In the genomic region with DNA sequence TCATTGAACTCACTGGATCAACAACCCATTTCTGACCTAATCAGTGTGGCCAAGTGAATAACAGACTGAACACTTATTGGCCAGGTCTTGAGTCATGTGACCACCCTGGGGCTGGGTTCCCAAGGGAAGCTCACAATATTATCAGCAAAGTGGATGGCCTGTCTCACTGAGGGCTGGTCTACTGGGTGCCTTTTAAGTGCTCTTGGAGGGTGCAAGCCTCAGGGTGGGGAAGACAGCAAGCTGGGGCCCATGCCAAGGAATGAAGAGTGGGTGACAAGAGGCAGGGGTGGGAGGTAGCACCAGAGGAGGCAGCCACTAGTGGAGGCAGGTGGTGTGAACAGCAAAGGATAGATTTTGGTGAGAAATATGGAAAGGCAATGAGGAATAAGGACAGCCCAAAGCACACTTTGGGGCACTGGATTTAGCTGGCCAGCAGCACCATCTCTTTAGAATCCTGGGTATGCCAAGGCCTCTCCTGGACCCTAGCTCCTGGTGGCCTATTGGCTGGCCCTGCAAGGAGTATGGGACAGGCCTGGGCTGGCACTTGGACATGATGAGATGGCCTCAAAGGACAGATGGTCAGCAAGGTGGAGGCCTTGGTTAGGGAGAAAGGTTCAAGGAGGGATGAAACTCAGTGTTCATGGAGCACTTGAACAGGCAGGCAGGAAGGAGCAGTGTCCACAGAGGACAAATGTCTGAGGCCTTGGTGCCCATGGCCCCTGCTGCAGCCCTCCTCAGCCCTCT, we compare ENCODE assay signal across 12 cellular contexts. TPM values are rescaled to one million over a fixed set of nuclear protein-coding genes. Genes with fewer than 3 reads are reported as not detected.
DNase-seq lines count a peak whose midpoint lies in the region; ATAC-seq, FAIRE-seq and TF ChIP-seq lines count a peak whose summit lies in the region.
"Had no signal": no experiment of that assay in that cellular context is flagged by ENCODE, and none has a peak within 500 bp of the region (broad histone marks: within the 10 kb centered on the region; RNA-seq: fewer than 3 reads in every experiment).

No MANE protein-coding gene starts in this region.

- no peak; a peak in 1 of 4 replicates for TF ChIP-seq POLR2A in HepG2 (IDR thresholded peaks at IDR 0.05; ENCODE audit: insufficient read depth in 1 of 2, low read depth in 2 of 2, low read length in 2 of 2)
- TF ChIP-seq POLR2A in right lobe of liver (IDR thresholded peaks at IDR 0.05): no peak

- H3K36me3 ChIP-seq in HepG2 (replicated peaks in 1 of 2; ENCODE audit: control insufficient read depth in 1 of 2, insufficient read depth in 2 of 2, low read length in 2 of 2): no peaks in the 10 kb centered on the region
- H3K36me3 ChIP-seq in right lobe of liver: no peaks in the 10 kb centered on the region
- H3K36me3 ChIP-seq: suprapubic skin had no signal

- H3K36me3 Mint-ChIP-seq in activated CD4-positive, alpha-beta memory T cell treated with anti-CD3 and anti-CD28 coated beads, Interleukin-2, amount 10 ng/mL, durations not matched to agents 7 days and 5 days (ENCODE audit: low read depth): peaks cover 19% of the 10 kb centered on the region

- no peak for FAIRE-seq in HepG2 (lab: Jason Lieb, UNC)
- FAIRE-seq: endometrium had no signal

- no peak overlapping the region for H3K4me3 ChIP-seq in HepG2 (replicated peaks in 1 of 3; ENCODE audit: insufficient read depth in 1 of 3, low read depth in 2 of 3, low read length in 3 of 3)
- no peak overlapping the region for H3K4me3 ChIP-seq in right lobe of liver
- no peak overlapping the region for H3K4me3 ChIP-seq in foreskin fibroblast (ENCODE audit: low read depth in 1 of 2, low read length in 2 of 2)
- H3K4me3 ChIP-seq: suprapubic skin had no signal

- CTCF ChIA-PET in HepG2 (lab: Yijun Ruan, JAX; ENCODE audit: low intra/inter-chr PET ratio, low total read pairs): no interaction called here
- CTCF ChIA-PET in activated CD4-positive, alpha-beta memory T cell treated with anti-CD3 and anti-CD28 coated beads, Interleukin-2, amount 10 ng/mL, durations not matched to agents 7 days and 5 days (lab: Charles Lee): interaction anchor here (1.0 to 1.6 kb wide), 3 partner anchors 8 to 342 kb away, joined by 3 to 4 read pairs (median 4); no protein-coding TSS in a partner anchor
- CTCF ChIA-PET in HEK293T (lab: Yijun Ruan, JAX): no interaction called here

- no TSS peak for BruUV-seq in HepG2 (replicated peaks; lab: Mats Ljungman, UMichigan)

- peaks cover 41% of the 10 kb centered on the region for H3K4me1 Mint-ChIP-seq in activated CD4-positive, alpha-beta memory T cell treated with anti-CD3 and anti-CD28 coated beads, Interleukin-2, amount 10 ng/mL, durations not matched to agents 7 days and 5 days

- H3K27ac Mint-ChIP-seq in activated CD4-positive, alpha-beta memory T cell treated with anti-CD3 and anti-CD28 coated beads, Interleukin-2, amount 10 ng/mL, durations not matched to agents 7 days and 5 days: peak overlapping the region; percentile 0

- no peak; the same call in 2 of the 3 replicates for ATAC-seq in HepG2
- ATAC-seq in right lobe of liver: no peak

- H3K9me3 ChIP-seq in HepG2 (ENCODE audit: low read length) (no peaks in the 10 kb centered on the region), right lobe of liver (no peaks in the 10 kb centered on the region)
- H3K9me3 ChIP-seq: suprapubic skin had no signal

- TF ChIP-seq RAD21 in HepG2 (CRISPR knock-in tag; IDR thresholded peaks at IDR 0.05): no peak

- H3K79me2 ChIP-seq in HepG2 (ENCODE audit: insufficient read depth, low read length): peaks cover 5% of the 10 kb centered on the region

- no peaks in the 10 kb centered on the region for H3K27me3 Mint-ChIP-seq in activated CD4-positive, alpha-beta memory T cell treated with anti-CD3 and anti-CD28 coated beads, Interleukin-2, amount 10 ng/mL, durations not matched to agents 7 days and 5 days

- POLR2A ChIA-PET in HepG2 (lab: Yijun Ruan, JAX) (interaction anchor here (1.2 to 2.1 kb wide), 2 partner anchors 11 to 129 kb away, joined by 3 to 6 read pairs; a partner anchor contains a TSS), HEK293T (lab: Yijun Ruan, JAX) (interaction anchor here (0.8 to 5.3 kb wide), 5 partner anchors 10 to 64 kb away, joined by 3 to 60 read pairs (median 5); a partner anchor contains a TSS)
- POLR2A ChIA-PET in activated CD4-positive, alpha-beta memory T cell treated with anti-CD3 and anti-CD28 coated beads, Interleukin-2, amount 10 ng/mL, durations not matched to agents 7 days and 5 days (lab: Charles Lee): interaction anchor here (0.6 to 8.4 kb wide), 14 partner anchors 12 to 581 kb away, joined by 3 to 197 read pairs (median 4); a partner anchor contains a TSS

- TF ChIP-seq EP300 in HepG2 (IDR thresholded peaks at IDR 0.05; ENCODE audit: low read depth in 2 of 2, low read length in 2 of 2): no peak
- TF ChIP-seq EP300 in HepG2 (CRISPR knock-in tag; IDR thresholded peaks at IDR 0.05; ENCODE audit: borderline replicate concordance): no peak

- H3K9me3 Mint-ChIP-seq in activated CD4-positive, alpha-beta memory T cell treated with anti-CD3 and anti-CD28 coated beads, Interleukin-2, amount 10 ng/mL, durations not matched to agents 7 days and 5 days: no peaks in the 10 kb centered on the region

- TF ChIP-seq CTCF in HepG2 (CRISPR knock-in tag; IDR thresholded peaks at IDR 0.05): no peak
- no peak for TF ChIP-seq CTCF in right lobe of liver (IDR thresholded peaks at IDR 0.05)
- TF ChIP-seq CTCF in foreskin fibroblast (IDR thresholded peaks at IDR 0.05; ENCODE audit: low read depth, low read length): no peak

- no peak overlapping the region for H2AFZ ChIP-seq in HepG2 (ENCODE audit: low read length)

- H4K20me1 ChIP-seq in HepG2 (ENCODE audit: insufficient read depth, low read length): peaks cover 8% of the 10 kb centered on the region; the same call in 1 of the 2 replicates

- peak overlapping the region; percentile 1 for H3K4me3 Mint-ChIP-seq in activated CD4-positive, alpha-beta memory T cell treated with anti-CD3 and anti-CD28 coated beads, Interleukin-2, amount 10 ng/mL, durations not matched to agents 7 days and 5 days

- DNase-seq in HepG2 (ENCODE audit: low spot score) (no peak), right lobe of liver (no peak), islet precursor cell (peak; percentile 50), HEK293T (ENCODE audit: extremely low spot score) (no peak), SHP77 (lab: John Stamatoyannopoulos, UW) (no peak), foreskin melanocyte (no peak), foreskin fibroblast (no peak)
- DNase-seq in activated CD4-positive, alpha-beta memory T cell treated with anti-CD3 and anti-CD28 coated beads, Interleukin-2, amount 10 ng/mL, durations not matched to agents 7 days and 5 days: no peak
- DNase-seq: activated effector memory CD4-positive, alpha-beta T cell treated with anti-CD3 and anti-CD28 coated beads, Interleukin-2, amount 50 U/mL, for 16 hours; NCI-H1105 had no signal

- H3K4me2 ChIP-seq in HepG2 (ENCODE audit: low read depth, low read length): no peak overlapping the region

- H3K27ac ChIP-seq in HepG2 (ENCODE audit: extremely low read length, insufficient read depth, low read length) (no peak overlapping the region), right lobe of liver (peak overlapping the region in 1 of 3 donors; percentile 94)
- H3K27ac ChIP-seq: suprapubic skin had no signal

- H3K27me3 ChIP-seq in HepG2 (ENCODE audit: control insufficient read depth in 1 of 2, insufficient read depth in 2 of 2, low read length in 2 of 2): no peaks in the 10 kb centered on the region; a peak in 1 of 5 replicates
- no peaks in the 10 kb centered on the region for H3K27me3 ChIP-seq in right lobe of liver
- H3K27me3 ChIP-seq: suprapubic skin had no signal

- in situ Hi-C loops in HepG2 (cut with HindIII; ENCODE audit: extremely low pct_ligation_motif_present, low pct_unique_long_range_greater_than_20kb): no loop called here

- H3K9ac ChIP-seq in HepG2 (ENCODE audit: insufficient read depth, low read depth, low read length): no peak overlapping the region

- intact Hi-C loops in HepG2 (cut with micrococcal nuclease; ENCODE audit: unreplicated experiment) (no loop called here), right lobe of liver (cut with DNase I) (no loop called here)

- H3K4me1 ChIP-seq in HepG2 (ENCODE audit: insufficient read depth, low read length): peaks cover 50% of the 10 kb centered on the region
- peaks cover 0 to 20% (median 6%) of the 10 kb centered on the region in 4 donors for H3K4me1 ChIP-seq in right lobe of liver

TF ChIP-seq in HepG2, 621 proteins besides CTCF, POLR2A, EP300 and RAD21 (continues in another document):
- peak; percentile 28; the same call in 1 of the 2 replicates for TF ChIP-seq RAD51 (IDR thresholded peaks at IDR 0.05; ENCODE audit: borderline replicate concordance)

TF ChIP-seq in HEK293T, 16 proteins besides CTCF, POLR2A, EP300 and RAD21 (continues in another document):
- TF ChIP-seq BHLHE40 (IDR thresholded peaks at IDR 0.05; ENCODE audit: borderline replicate concordance): no peak

RNA-seq across cellular contexts. Expression of a gene that starts 34.2 kb away (rescaled TPM):
- total RNA-seq in HepG2 (2016; rRNA removed; fragmentation: Illumina TruSeq; extraction: Trizol) (37.5 and 52.4 TPM in 2 replicates), right lobe of liver (10 to 100 TPM; 17.4 to 36.9 (median 20.1) TPM)
- total RNA-seq in HepG2 (2016; cell fraction: cytosol; rRNA removed; fragmentation: Illumina TruSeq; extraction: Trizol; ENCODE audit: low read depth): 5.9 and 6.0 TPM in 2 replicates
- 39.9 and 50.0 TPM in 2 replicates for total RNA-seq in HepG2 (2016; cell fraction: insoluble cytoplasmic fraction; rRNA removed; fragmentation: Illumina TruSeq; extraction: Trizol)
- 15.6 and 17.9 TPM in 2 replicates for total RNA-seq in HepG2 (2016; cell fraction: membrane; rRNA removed; fragmentation: Illumina TruSeq; extraction: Trizol)
- 19.5 and 22.8 TPM in 2 replicates for total RNA-seq in HepG2 (2016; cell fraction: nucleus; rRNA removed; fragmentation: Illumina TruSeq; extraction: Trizol)
- polyA plus RNA-seq in HepG2 (2011; rRNA removed): 16.1 and 20.1 TPM in 2 replicates
- polyA plus RNA-seq in HepG2 (2011; cell fraction: cytosol; rRNA removed): 12.5 and 16.0 TPM in 2 replicates
- 7.8 and 11.5 TPM in 2 replicates for polyA plus RNA-seq in HepG2 (2011; cell fraction: nucleus; rRNA removed)
- polyA plus RNA-seq in HepG2 (2012): 23.1 and 26.3 TPM in 2 replicates
- 10.2 and 11.1 TPM in 2 replicates for polyA plus RNA-seq in HepG2 (2016; cell fraction: cytosol; fragmentation: Illumina TruSeq; extraction: Trizol; ENCODE audit: low read depth)
- 61.1 and 65.6 TPM in 2 replicates for polyA plus RNA-seq in HepG2 (2016; cell fraction: insoluble cytoplasmic fraction; fragmentation: Illumina TruSeq; extraction: Trizol; ENCODE audit: low read depth)
- 16.9 and 18.1 TPM in 2 replicates for polyA plus RNA-seq in HepG2 (2016; cell fraction: membrane; fragmentation: Illumina TruSeq; extraction: Trizol; ENCODE audit: low read depth)
- 34.4 and 36.9 TPM in 2 replicates for polyA plus RNA-seq in HepG2 (2016; cell fraction: nucleus; fragmentation: Illumina TruSeq; extraction: Trizol; ENCODE audit: insufficient read depth, low read depth)
- polyA minus RNA-seq in HepG2 (2011; rRNA and poly(A)+ RNA removed; ENCODE audit: low replicate concordance): 9.7 and 17.6 TPM in 2 replicates
- 12.7 and 20.2 TPM in 2 replicates for polyA minus RNA-seq in HepG2 (2011; cell fraction: cytosol; rRNA and poly(A)+ RNA removed)
- polyA minus RNA-seq in HepG2 (2011; cell fraction: nucleus; rRNA and poly(A)+ RNA removed): 7.2 and 8.7 TPM in 2 replicates
- total RNA-seq in activated CD4-positive, alpha-beta memory T cell treated with anti-CD3 and anti-CD28 coated beads, Interleukin-2, amount 10 ng/mL, durations not matched to agents 7 days and 5 days: 10 to 100 TPM; 45.7 to 50.1 TPM
